ENCODE assay signal across 1 cellular context in the genomic region with DNA sequence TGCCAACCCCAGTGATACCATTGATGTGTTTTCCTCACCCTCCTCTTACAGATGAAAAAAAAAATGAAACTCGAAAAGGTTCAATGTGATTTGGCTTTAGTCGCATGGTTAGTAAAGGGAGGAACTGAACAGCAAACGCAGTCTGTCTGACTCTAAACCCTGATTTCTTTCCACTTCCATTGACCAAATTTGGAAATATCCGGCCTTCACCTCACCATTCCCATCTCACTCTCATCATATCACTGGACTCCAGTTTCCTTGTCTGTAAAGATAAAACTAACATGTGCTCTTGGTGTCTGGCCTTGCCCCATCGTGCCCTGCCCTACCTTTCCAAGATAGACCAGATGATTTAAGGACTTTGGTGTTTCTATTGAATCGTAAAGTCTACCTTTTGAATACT.
TF ChIP-seq lines count a peak whose summit lies in the region.

No MANE protein-coding gene starts in this region.

TF ChIP-seq in K562, 482 proteins besides CTCF, POLR2A, EP300 and RAD21:
- TF ChIP-seq, protein P1, sequence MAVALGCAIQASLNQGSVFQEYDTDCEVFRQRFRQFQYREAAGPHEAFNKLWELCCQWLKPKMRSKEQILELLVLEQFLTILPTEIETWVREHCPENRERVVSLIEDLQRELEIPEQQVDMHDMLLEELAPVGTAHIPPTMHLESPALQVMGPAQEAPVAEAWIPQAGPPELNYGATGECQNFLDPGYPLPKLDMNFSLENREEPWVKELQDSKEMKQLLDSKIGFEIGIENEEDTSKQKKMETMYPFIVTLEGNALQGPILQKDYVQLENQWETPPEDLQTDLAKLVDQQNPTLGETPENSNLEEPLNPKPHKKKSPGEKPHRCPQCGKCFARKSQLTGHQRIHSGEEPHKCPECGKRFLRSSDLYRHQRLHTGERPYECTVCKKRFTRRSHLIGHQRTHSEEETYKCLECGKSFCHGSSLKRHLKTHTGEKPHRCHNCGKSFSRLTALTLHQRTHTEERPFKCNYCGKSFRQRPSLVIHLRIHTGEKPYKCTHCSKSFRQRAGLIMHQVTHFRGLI (CRISPR knock-in tag; IDR thresholded peaks at IDR 0.05), result no peak
- TF ChIP-seq CBFA2T3 (IDR thresholded peaks at IDR 0.05), result 0 out of 2 replicates have a peak, but pooled peaks have one; percentile 20
- TF ChIP-seq ZNF263 (CRISPR knock-in tag; IDR thresholded peaks at IDR 0.05; ENCODE audit: borderline replicate concordance), result no peak
- TF ChIP-seq SRF (CRISPR knock-in tag; IDR thresholded peaks at IDR 0.05), result peak in 1 of 2 experiments; percentile 94; a peak in 2 of 4 replicates
- TF ChIP-seq FOXJ2 (tag; IDR thresholded peaks at IDR 0.05), result no peak
- no peak for TF ChIP-seq ZFP1 (CRISPR knock-in tag; IDR thresholded peaks at IDR 0.05)
- TF ChIP-seq, protein P2, sequence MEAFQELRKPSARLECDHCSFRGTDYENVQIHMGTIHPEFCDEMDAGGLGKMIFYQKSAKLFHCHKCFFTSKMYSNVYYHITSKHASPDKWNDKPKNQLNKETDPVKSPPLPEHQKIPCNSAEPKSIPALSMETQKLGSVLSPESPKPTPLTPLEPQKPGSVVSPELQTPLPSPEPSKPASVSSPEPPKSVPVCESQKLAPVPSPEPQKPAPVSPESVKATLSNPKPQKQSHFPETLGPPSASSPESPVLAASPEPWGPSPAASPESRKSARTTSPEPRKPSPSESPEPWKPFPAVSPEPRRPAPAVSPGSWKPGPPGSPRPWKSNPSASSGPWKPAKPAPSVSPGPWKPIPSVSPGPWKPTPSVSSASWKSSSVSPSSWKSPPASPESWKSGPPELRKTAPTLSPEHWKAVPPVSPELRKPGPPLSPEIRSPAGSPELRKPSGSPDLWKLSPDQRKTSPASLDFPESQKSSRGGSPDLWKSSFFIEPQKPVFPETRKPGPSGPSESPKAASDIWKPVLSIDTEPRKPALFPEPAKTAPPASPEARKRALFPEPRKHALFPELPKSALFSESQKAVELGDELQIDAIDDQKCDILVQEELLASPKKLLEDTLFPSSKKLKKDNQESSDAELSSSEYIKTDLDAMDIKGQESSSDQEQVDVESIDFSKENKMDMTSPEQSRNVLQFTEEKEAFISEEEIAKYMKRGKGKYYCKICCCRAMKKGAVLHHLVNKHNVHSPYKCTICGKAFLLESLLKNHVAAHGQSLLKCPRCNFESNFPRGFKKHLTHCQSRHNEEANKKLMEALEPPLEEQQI (IDR thresholded peaks at IDR 0.05), result no peak
- TF ChIP-seq, protein P3, sequence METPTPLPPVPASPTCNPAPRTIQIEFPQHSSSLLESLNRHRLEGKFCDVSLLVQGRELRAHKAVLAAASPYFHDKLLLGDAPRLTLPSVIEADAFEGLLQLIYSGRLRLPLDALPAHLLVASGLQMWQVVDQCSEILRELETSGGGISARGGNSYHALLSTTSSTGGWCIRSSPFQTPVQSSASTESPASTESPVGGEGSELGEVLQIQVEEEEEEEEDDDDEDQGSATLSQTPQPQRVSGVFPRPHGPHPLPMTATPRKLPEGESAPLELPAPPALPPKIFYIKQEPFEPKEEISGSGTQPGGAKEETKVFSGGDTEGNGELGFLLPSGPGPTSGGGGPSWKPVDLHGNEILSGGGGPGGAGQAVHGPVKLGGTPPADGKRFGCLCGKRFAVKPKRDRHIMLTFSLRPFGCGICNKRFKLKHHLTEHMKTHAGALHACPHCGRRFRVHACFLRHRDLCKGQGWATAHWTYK (CRISPR knock-in tag; IDR thresholded peaks at IDR 0.05), result no peak
- TF ChIP-seq, protein P4, sequence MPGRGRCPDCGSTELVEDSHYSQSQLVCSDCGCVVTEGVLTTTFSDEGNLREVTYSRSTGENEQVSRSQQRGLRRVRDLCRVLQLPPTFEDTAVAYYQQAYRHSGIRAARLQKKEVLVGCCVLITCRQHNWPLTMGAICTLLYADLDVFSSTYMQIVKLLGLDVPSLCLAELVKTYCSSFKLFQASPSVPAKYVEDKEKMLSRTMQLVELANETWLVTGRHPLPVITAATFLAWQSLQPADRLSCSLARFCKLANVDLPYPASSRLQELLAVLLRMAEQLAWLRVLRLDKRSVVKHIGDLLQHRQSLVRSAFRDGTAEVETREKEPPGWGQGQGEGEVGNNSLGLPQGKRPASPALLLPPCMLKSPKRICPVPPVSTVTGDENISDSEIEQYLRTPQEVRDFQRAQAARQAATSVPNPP (IDR thresholded peaks at IDR 0.05; ENCODE audit: borderline replicate concordance, insufficient read depth, insufficient read length), result no peak
- TF ChIP-seq XRCC3 (IDR thresholded peaks at IDR 0.05), result no peak
- no peak for TF ChIP-seq MEF2D (tag; conservative IDR thresholded peaks at IDR 0.05; ENCODE audit: low read depth)
- no peak for TF ChIP-seq CTBP1 (IDR thresholded peaks at IDR 0.05; ENCODE audit: borderline replicate concordance)
- no peak for TF ChIP-seq NBN (IDR thresholded peaks at IDR 0.05; ENCODE audit: low read depth)
